10 cellular contexts compared by ENCODE assay signal in genomic region chr12:124441443-124442190, GRCh38.
DNase-seq lines count a peak whose midpoint lies in the region; TF ChIP-seq lines count a peak whose summit lies in the region.
"Had no signal": no experiment of that assay in that cellular context is flagged by ENCODE, and none has a peak within 500 bp of the region (broad histone marks: within the 10 kb centered on the region; RNA-seq: fewer than 3 reads in every experiment).

No MANE protein-coding gene starts in this region.

- no peak for TF ChIP-seq POLR2A in transverse colon (IDR thresholded peaks at IDR 0.05)

- H3K36me3 ChIP-seq in right atrium auricular region = peaks cover 33% of the 10 kb centered on the region
- H3K36me3 ChIP-seq in transverse colon = no peaks in the 10 kb centered on the region

- DNase-seq in HS-27A (ENCODE audit: low read depth) (peak; percentile 80), astrocyte of the hippocampus (ENCODE audit: low read depth, low spot score) (peak; percentile 97), right atrium auricular region (ENCODE audit: low spot score) (no peak), transverse colon (no peak), NCI-H2081 treated with DMSO at 0.1 percent for 48 hours (lab: John Stamatoyannopoulos, UW) (no peak), RPMI8226 (no peak)
- no peak for DNase-seq in activated effector memory CD4-positive, alpha-beta T cell treated with anti-CD3 and anti-CD28 coated beads, Interleukin-2, amount 50 U/mL, for 16 hours
- DNase-seq: activated naive CD8-positive, alpha-beta T cell treated with anti-CD3 and anti-CD28 coated beads, Interleukin-2, amount 10 ng/mL, durations not matched to agents 7 days and 5 days; NCI-H1436 treated with DMSO at 0.1 percent for 48 hours; stimulated activated CD4-positive, alpha-beta T cell treated with anti-CD3 and anti-CD28 coated beads, Interleukin-1b, Interleukin-23, amount 100 ng/mL, for 48 hours had no signal

- peak overlapping the region; percentile 60 to 69 for H3K27ac ChIP-seq in right atrium auricular region
- H3K27ac ChIP-seq in transverse colon = peak overlapping the region; percentile 53 to 63 (median 58)

- 84 to 90% methylated on average over 8 to 17 of the region's 17 CpGs for whole genome bisulfite sequencing in transverse colon (ENCODE audit: low coverage in 1 of 2), 2 donors

- no peaks in the 10 kb centered on the region for H3K27me3 ChIP-seq in right atrium auricular region
- no peaks in the 10 kb centered on the region for H3K27me3 ChIP-seq in transverse colon

- H3K9me3 ChIP-seq in right atrium auricular region = no peaks in the 10 kb centered on the region
- no peaks in the 10 kb centered on the region for H3K9me3 ChIP-seq in transverse colon

- H3K4me3 ChIP-seq in right atrium auricular region = no peak overlapping the region
- no peak overlapping the region for H3K4me3 ChIP-seq in transverse colon

- no peak for TF ChIP-seq EP300 in transverse colon (IDR thresholded peaks at IDR 0.05; ENCODE audit: low read depth)

- in situ Hi-C loops in transverse colon (cut with MboI; ENCODE audit: low pct_ligation_motif_present in 1 of 4, low pct_unique_long_range_greater_than_20kb in 1 of 4, low sequenced_read_pairs in 3 of 4) = no loop called here

- no peak for TF ChIP-seq CTCF in right atrium auricular region (IDR thresholded peaks at IDR 0.05)
- no peak for TF ChIP-seq CTCF in transverse colon (IDR thresholded peaks at IDR 0.05)

- intact Hi-C loops in transverse colon (cut with DNase I; ENCODE audit: low total_unique reads) = no loop called here

- H3K4me1 ChIP-seq in right atrium auricular region (peaks cover 0 to 33% of the 10 kb centered on the region in 2 donors), transverse colon (peaks cover 3 to 31% (median 7%) of the 10 kb centered on the region in 4 donors)

Comparison
In these comparisons a context has a peak if more than half of its experiments do, and no peak if none do; other contexts are left out.
1. DNase-seq: peak in HS-27A (single experiment) and astrocyte of the hippocampus (single experiment); none in right atrium auricular region (single experiment), transverse colon (single experiment), NCI-H2081 treated with DMSO at 0.1 percent for 48 hours (single experiment), RPMI8226 (single experiment) and activated effector memory CD4-positive, alpha-beta T cell treated with anti-CD3 and anti-CD28 coated beads, Interleukin-2, amount 50 U/mL, for 16 hours (single experiment).